ENCODE assay signal across 8 cellular contexts in genomic region chr13:53151692-53152421, GRCh38.
A peak's percentile ranks its signal among the peaks of the same experiment; 100 is the strongest.
DNase-seq lines count a peak whose midpoint lies in the region; ATAC-seq and TF ChIP-seq lines count a peak whose summit lies in the region.

No MANE protein-coding gene starts in this region.

- no peak overlapping the region for H2BK20ac ChIP-seq in IMR-90 (ENCODE audit: low read depth, low read length)

- WGBS in IMR-90 (ENCODE audit: extremely low coverage in 2 of 2, insufficient read length in 1 of 2), 2 experiments: 28% methylated on average over 4 of the region's 8 CpGs; no CpG with 5 or more reads in 1 of the 2 experiments
- 15% methylated on average over 8 of the region's 8 CpGs for WGBS in liver
- WGBS in transverse colon (ENCODE audit: low coverage in 1 of 2), 2 donors: 25 to 34% methylated on average over 5 to 8 of the region's 8 CpGs

- H3K56ac ChIP-seq in IMR-90 (ENCODE audit: extremely low read depth, insufficient read depth, low read length): no peak overlapping the region

- no peak overlapping the region for H3K4me2 ChIP-seq in IMR-90 (ENCODE audit: low read depth, low read length)
- peak overlapping the region; percentile 39 for H3K4me2 ChIP-seq in OCI-LY3 (ENCODE audit: low read length)

- H2BK120ac ChIP-seq in IMR-90 (ENCODE audit: low read depth, low read length): no peak overlapping the region

- TF ChIP-seq EP300 in transverse colon (IDR thresholded peaks at IDR 0.05; ENCODE audit: low read depth): no peak

- no peaks in the 10 kb centered on the region for H3K79me1 ChIP-seq in IMR-90 (ENCODE audit: low read depth in 1 of 2, low read length in 2 of 2)

- ATAC-seq in Right ventricle myocardium inferior: peak; percentile 44
- ATAC-seq in GM21737 (IDR thresholded peaks at IDR 0.05; ENCODE audit: unreplicated experiment): peak; percentile 97
- ATAC-seq in IMR-90 (ENCODE audit: low read depth): no peak; the same call in 1 of the 2 replicates

- intact Hi-C loops in Right ventricle myocardium inferior (cut with DNase I) (loop anchor here (5.0 kb wide), 1 partner anchor 185 kb away; no protein-coding TSS in a partner anchor), cardiac septum (cut with DNase I) (loop anchor here (10.0 kb wide), 1 partner anchor 297 kb away; no protein-coding TSS in a partner anchor), IMR-90 (cut with micrococcal nuclease) (loop anchor here (2.0 kb wide), 1 partner anchor 183 kb away; no protein-coding TSS in a partner anchor), breast epithelium (cut with DNase I; ENCODE audit: low total_unique reads) (no loop called here), transverse colon (cut with DNase I; ENCODE audit: low total_unique reads) (loop anchor here (2.0 kb wide), 2 partner anchors 33 to 39 kb away; no protein-coding TSS in a partner anchor)

- no peak overlapping the region for H4K5ac ChIP-seq in IMR-90 (ENCODE audit: low read depth, low read length)

- no peak overlapping the region for H2BK5ac ChIP-seq in IMR-90 (ENCODE audit: low read depth, low read length, poor library complexity, severe bottlenecking)

- H3K9me1 ChIP-seq in IMR-90 (ENCODE audit: insufficient read depth, low read length): no peaks in the 10 kb centered on the region

- H2AK9ac ChIP-seq in IMR-90 (replicated peaks; ENCODE audit: low read depth, low read length, poor library complexity): peak overlapping the region; percentile 0

- no peak overlapping the region for H3K27ac ChIP-seq in IMR-90 (ENCODE audit: insufficient read depth, low read length)
- no peak overlapping the region for H3K27ac ChIP-seq in OCI-LY3 (ENCODE audit: low read length)
- no peak overlapping the region for H3K27ac ChIP-seq in breast epithelium
- no peak overlapping the region for H3K27ac ChIP-seq in liver (ENCODE audit: low read depth in 1 of 2, low read length in 2 of 2)
- H3K27ac ChIP-seq in transverse colon: no peak overlapping the region

- dilution Hi-C loops in IMR-90 (cut with HindIII; ENCODE audit: low sequenced_read_pairs, unreplicated experiment): no loop called here

- POLR2A ChIA-PET in IMR-90 (lab: Charles Lee; ENCODE audit: unreplicated experiment): no interaction called here

- in situ Hi-C loops in IMR-90 (cut with MboI; ENCODE audit: low sequenced_read_pairs): no loop called here
- in situ Hi-C loops in transverse colon (cut with MboI; ENCODE audit: low pct_ligation_motif_present in 1 of 4, low pct_unique_long_range_greater_than_20kb in 1 of 4, low sequenced_read_pairs in 3 of 4): no loop called here

- H3K9ac ChIP-seq in IMR-90 (ENCODE audit: low read depth, low read length) (no peak overlapping the region), OCI-LY3 (ENCODE audit: low read length) (no peak overlapping the region), liver (ENCODE audit: low read depth in 1 of 2, low read length in 2 of 2) (no peak overlapping the region)

- H4K20me1 ChIP-seq in IMR-90 (ENCODE audit: insufficient read depth, low read length): no peaks in the 10 kb centered on the region
- no peaks in the 10 kb centered on the region for H4K20me1 ChIP-seq in OCI-LY3 (ENCODE audit: insufficient read depth, low read length)

- TF ChIP-seq RAD21 in IMR-90 (IDR thresholded peaks at IDR 0.05; ENCODE audit: low read length) (peak; percentile 70), liver (IDR thresholded peaks at IDR 0.05) (peak; percentile 27 to 57)

- H3K4me1 ChIP-seq in IMR-90 (ENCODE audit: control insufficient read depth, insufficient read depth, low read length): no peaks in the 10 kb centered on the region
- no peaks in the 10 kb centered on the region for H3K4me1 ChIP-seq in OCI-LY3 (ENCODE audit: low read length)
- H3K4me1 ChIP-seq in breast epithelium: no peaks in the 10 kb centered on the region
- no peaks in the 10 kb centered on the region for H3K4me1 ChIP-seq in liver (ENCODE audit: control insufficient read depth in 4 of 4, insufficient read depth in 4 of 4, low read length in 3 of 4)
- no peaks in the 10 kb centered on the region for H3K4me1 ChIP-seq in transverse colon

- no peak overlapping the region for H2AK5ac ChIP-seq in IMR-90 (ENCODE audit: low read depth, low read length)

- no peak overlapping the region for H3K23ac ChIP-seq in IMR-90 (ENCODE audit: low read depth, low read length)

- H3K4ac ChIP-seq in IMR-90 (ENCODE audit: low read depth, low read length): no peak overlapping the region

- H3K79me2 ChIP-seq in OCI-LY3 (ENCODE audit: low read length): no peaks in the 10 kb centered on the region

- DNase-seq in Right ventricle myocardium inferior (ENCODE audit: missing footprints): no peak
- no peak for DNase-seq in cardiac septum (ENCODE audit: low spot score)
- DNase-seq in IMR-90: peak; percentile 34
- DNase-seq in breast epithelium (ENCODE audit: low spot score in 2 of 2): no peak
- peak; percentile 44 for DNase-seq in transverse colon

- CTCF ChIA-PET in IMR-90 (lab: Yijun Ruan, JAX): interaction anchor here (0.5 to 1.9 kb wide), 11 partner anchors 11 to 1086 kb away, joined by 3 to 28 read pairs (median 3); no protein-coding TSS in a partner anchor

- H2AFZ ChIP-seq in IMR-90 (replicated peaks; ENCODE audit: low read length, poor library complexity) (no peak overlapping the region), OCI-LY3 (ENCODE audit: low read depth, low read length) (no peak overlapping the region)

- no peak overlapping the region for H3K14ac ChIP-seq in IMR-90 (replicated peaks; ENCODE audit: low read depth, low read length)

- H3K36me3 ChIP-seq in IMR-90 (ENCODE audit: control insufficient read depth, insufficient read depth, low read length) (no peaks in the 10 kb centered on the region), OCI-LY3 (replicated peaks; ENCODE audit: low read depth, low read length) (no peaks in the 10 kb centered on the region), breast epithelium (no peaks in the 10 kb centered on the region), liver (ENCODE audit: control insufficient read depth in 4 of 4, insufficient read depth in 3 of 4, low read depth in 1 of 4, low read length in 3 of 4) (no peaks in the 10 kb centered on the region), transverse colon (no peaks in the 10 kb centered on the region)

- H3K27me3 ChIP-seq in IMR-90 (ENCODE audit: control insufficient read depth, insufficient read depth, low read length): no peaks in the 10 kb centered on the region
- peaks cover 9% of the 10 kb centered on the region; the same call in 1 of the 2 replicates for H3K27me3 ChIP-seq in OCI-LY3 (ENCODE audit: low read depth, low read length)
- peaks cover 0 to 11% of the 10 kb centered on the region in 2 donors for H3K27me3 ChIP-seq in breast epithelium
- H3K27me3 ChIP-seq in liver (ENCODE audit: control insufficient read depth in 4 of 4, insufficient read depth in 4 of 4, low read length in 3 of 4): peaks cover 0 to 5% (median 2%) of the 10 kb centered on the region in 4 donors
- peaks cover 4% of the 10 kb centered on the region for H3K27me3 ChIP-seq in transverse colon

- no TSS peak for BruUV-seq in IMR-90 (replicated peaks; lab: Mats Ljungman, UMichigan)

- H3K18ac ChIP-seq in IMR-90 (ENCODE audit: low read depth, low read length): no peak overlapping the region

- no peak overlapping the region for H4K8ac ChIP-seq in IMR-90 (ENCODE audit: low read depth in 2 of 2, low read length in 2 of 2)

- H4K91ac ChIP-seq in IMR-90 (ENCODE audit: insufficient read depth, low read depth, low read length): no peak overlapping the region

- no peak overlapping the region for H2BK15ac ChIP-seq in IMR-90 (ENCODE audit: low read depth, low read length)

- no peak for TF ChIP-seq POLR2A in IMR-90 (IDR thresholded peaks at IDR 0.05; ENCODE audit: low read depth, low read length)
- TF ChIP-seq POLR2A in breast epithelium (IDR thresholded peaks at IDR 0.05): no peak
- no peak for TF ChIP-seq POLR2A in transverse colon (IDR thresholded peaks at IDR 0.05)

- TF ChIP-seq CTCF in IMR-90 (conservative IDR thresholded peaks at IDR 0.05; ENCODE audit: low read depth, low read length): peak; percentile 62
- TF ChIP-seq CTCF in OCI-LY3 (IDR thresholded peaks at IDR 0.05; ENCODE audit: low read depth, low read length): peak; percentile 98
- peak; percentile 37 to 49 (median 44) for TF ChIP-seq CTCF in breast epithelium (IDR thresholded peaks at IDR 0.05)
- peak; percentile 23 for TF ChIP-seq CTCF in liver (IDR thresholded peaks at IDR 0.05; ENCODE audit: low read depth, low read length, missing input control)
- peak; percentile 58 to 73 (median 68) for TF ChIP-seq CTCF in transverse colon (IDR thresholded peaks at IDR 0.05)

- no peak overlapping the region for H3K4me3 ChIP-seq in IMR-90 (ENCODE audit: insufficient read depth, low read depth, low read length)
- no peak overlapping the region for H3K4me3 ChIP-seq in OCI-LY3 (ENCODE audit: low read length)
- no peak overlapping the region for H3K4me3 ChIP-seq in breast epithelium
- no peak overlapping the region for H3K4me3 ChIP-seq in liver (ENCODE audit: low read depth in 1 of 3, low read length in 3 of 3)
- H3K4me3 ChIP-seq in transverse colon: no peak overlapping the region

- H3K9me3 ChIP-seq in IMR-90 (ENCODE audit: control insufficient read depth, insufficient read depth, low read length): peaks cover 4% of the 10 kb centered on the region; the same call in 1 of the 2 replicates
- 0 out of 2 replicates have a peak, but pooled peaks cover under 1% of the 10 kb centered on the region for H3K9me3 ChIP-seq in OCI-LY3 (ENCODE audit: insufficient read depth, low read length)
- no peaks in the 10 kb centered on the region for H3K9me3 ChIP-seq in breast epithelium
- no peaks in the 10 kb centered on the region for H3K9me3 ChIP-seq in liver (ENCODE audit: control insufficient read depth in 4 of 4, low read length in 3 of 4)
- H3K9me3 ChIP-seq in transverse colon: no peaks in the 10 kb centered on the region

TF ChIP-seq in IMR-90, 13 proteins besides CTCF, POLR2A, EP300 and RAD21:
- TF ChIP-seq USF2 (IDR thresholded peaks at IDR 0.05; ENCODE audit: low read depth, low read length) (no peak), SMC3 (IDR thresholded peaks at IDR 0.05; ENCODE audit: low read depth, low read length) (peak; percentile 35; the same call in 1 of the 2 replicates)

TF ChIP-seq in liver, 16 proteins besides CTCF, POLR2A, EP300 and RAD21 (continues in another document):
- TF ChIP-seq NR2F2 (IDR thresholded peaks at IDR 0.05) (no peak), FOXA2 (IDR thresholded peaks at IDR 0.05) (no peak), HNF4G (IDR thresholded peaks at IDR 0.05) (no peak), FOXA1 (IDR thresholded peaks at IDR 0.05) (no peak)

Comparison
In these comparisons a context has a peak if more than half of its experiments do, and no peak if none do; other contexts are left out.
1. DNase-seq: peak in IMR-90 (single experiment) and transverse colon (single experiment); none in Right ventricle myocardium inferior (single experiment), cardiac septum (single experiment) and breast epithelium (0 of 2).
2. CTCF ChIP-seq: peak in every context shown above with its lines; median percentile 98 in OCI-LY3; 68 in transverse colon; 62 in IMR-90; 44 in breast epithelium; 23 in liver.